17 cellular contexts compared by ENCODE assay signal in genomic region chr9:79387091-79387490, GRCh38.
"Had no signal": no experiment of that assay in that cellular context is flagged by ENCODE, and none has a peak within 500 bp of the region (broad histone marks: within the 10 kb centered on the region; RNA-seq: fewer than 3 reads in every experiment).

No MANE protein-coding gene starts in this region.

- DNase-seq: activated CD4-positive, alpha-beta memory T cell treated with anti-CD3 and anti-CD28 coated beads, Interleukin-2, amount 10 ng/mL, durations not matched to agents 7 days and 5 days; activated gamma-delta T cell; activated naive CD8-positive, alpha-beta T cell treated with anti-CD3 and anti-CD28 coated beads for 36 hours; activated T-cell treated with anti-CD3 and anti-CD28 coated beads, Interleukin-2, amount 50 U/mL, for 48 hours; anterior cingulate cortex; esophagus squamous epithelium; foreskin fibroblast; left ventricle myocardium inferior; psoas muscle; stimulated activated CD4-positive, alpha-beta T cell treated with anti-CD3 and anti-CD28 coated beads, Interleukin-15, amount 100 ng/mL, for 24 hours; stimulated activated CD4-positive, alpha-beta T cell treated with anti-CD3 and anti-CD28 coated beads, Interleukin-4, amount 100 ng/mL, for 24 hours; T-helper 9 cell; upper lobe of right lung had no signal

- H3K4me3 Mint-ChIP-seq: activated CD4-positive, alpha-beta memory T cell treated with anti-CD3 and anti-CD28 coated beads, Interleukin-2, amount 10 ng/mL, durations not matched to agents 7 days and 5 days; activated naive CD8-positive, alpha-beta T cell treated with anti-CD3 and anti-CD28 coated beads for 36 hours; memory B cell; stimulated activated naive CD8-positive, alpha-beta T cell treated with anti-CD3 and anti-CD28 coated beads, Interleukin-15, Interleukin-2, amounts not matched to agents 100 ng/mL and 50 ng/mL, for 24 hours had no signal

- H3K27me3 ChIP-seq: esophagus squamous epithelium, upper lobe of right lung had no signal

- H3K9me3 Mint-ChIP-seq: activated CD4-positive, alpha-beta memory T cell treated with anti-CD3 and anti-CD28 coated beads, Interleukin-2, amount 10 ng/mL, durations not matched to agents 7 days and 5 days; activated naive CD8-positive, alpha-beta T cell treated with anti-CD3 and anti-CD28 coated beads for 36 hours; stimulated activated naive CD8-positive, alpha-beta T cell treated with anti-CD3 and anti-CD28 coated beads, Interleukin-15, Interleukin-2, amounts not matched to agents 100 ng/mL and 50 ng/mL, for 24 hours had no signal

- H3K4me1 ChIP-seq: left ventricle myocardium inferior, psoas muscle, upper lobe of right lung had no signal

- H3K27ac Mint-ChIP-seq: activated CD4-positive, alpha-beta memory T cell treated with anti-CD3 and anti-CD28 coated beads, Interleukin-2, amount 10 ng/mL, durations not matched to agents 7 days and 5 days; activated naive CD8-positive, alpha-beta T cell treated with anti-CD3 and anti-CD28 coated beads for 36 hours; memory B cell; stimulated activated naive CD8-positive, alpha-beta T cell treated with anti-CD3 and anti-CD28 coated beads, Interleukin-15, Interleukin-2, amounts not matched to agents 100 ng/mL and 50 ng/mL, for 24 hours had no signal

- FAIRE-seq: colon, islet of Langerhans had no signal

- H3K9me3 ChIP-seq: esophagus squamous epithelium, psoas muscle, upper lobe of right lung had no signal

- H3K4me1 Mint-ChIP-seq: activated CD4-positive, alpha-beta memory T cell treated with anti-CD3 and anti-CD28 coated beads, Interleukin-2, amount 10 ng/mL, durations not matched to agents 7 days and 5 days; memory B cell had no signal

- H3K36me3 Mint-ChIP-seq: activated naive CD8-positive, alpha-beta T cell treated with anti-CD3 and anti-CD28 coated beads for 36 hours; memory B cell had no signal

- H3K27ac ChIP-seq: esophagus squamous epithelium, left ventricle myocardium inferior, psoas muscle, upper lobe of right lung had no signal

- H3K36me3 ChIP-seq: esophagus squamous epithelium, left ventricle myocardium inferior, upper lobe of right lung had no signal

- ATAC-seq: psoas muscle, upper lobe of right lung had no signal

- H3K4me3 ChIP-seq: esophagus squamous epithelium, left ventricle myocardium inferior, psoas muscle, upper lobe of right lung had no signal

- H3K27me3 Mint-ChIP-seq: activated CD4-positive, alpha-beta memory T cell treated with anti-CD3 and anti-CD28 coated beads, Interleukin-2, amount 10 ng/mL, durations not matched to agents 7 days and 5 days; activated naive CD8-positive, alpha-beta T cell treated with anti-CD3 and anti-CD28 coated beads for 36 hours had no signal
